In the genomic region with DNA sequence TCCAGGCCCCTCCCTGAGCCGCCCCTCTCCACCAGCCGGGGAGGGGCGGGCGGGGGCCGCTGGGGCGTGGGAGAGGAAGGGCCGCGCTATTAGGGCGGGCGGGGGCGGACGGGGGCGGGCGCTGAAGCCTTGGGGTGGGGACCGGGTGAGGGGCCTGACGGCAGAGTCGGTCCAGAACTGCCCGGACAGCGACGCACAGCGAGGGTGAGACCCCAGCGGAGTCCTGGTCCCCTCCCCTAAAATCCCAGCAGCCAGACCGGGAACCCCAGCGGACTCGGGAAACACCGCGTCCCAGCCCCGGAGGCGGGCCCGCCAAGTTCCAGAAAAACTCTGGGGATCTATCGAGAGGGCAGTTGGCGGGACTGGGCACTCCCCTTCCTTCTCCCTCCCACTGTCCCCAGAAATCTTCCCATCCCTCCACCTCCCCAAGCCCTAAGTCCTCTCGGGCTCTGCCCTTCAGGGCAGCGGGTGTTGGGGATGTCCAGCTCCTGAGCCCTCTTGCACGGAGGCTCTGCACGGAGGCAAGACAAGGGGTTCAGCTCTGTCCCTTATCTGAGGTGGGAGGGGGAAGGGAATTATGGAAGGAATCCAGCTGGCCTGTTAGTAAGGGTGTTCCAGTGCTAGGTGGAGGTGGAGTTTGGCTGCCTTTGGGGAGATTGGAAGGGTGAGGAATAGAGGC, we compare ENCODE assay signal across 7 cellular contexts. TPM values are rescaled to one million over a fixed set of nuclear protein-coding genes. Genes with fewer than 3 reads are reported as not detected.
A peak's percentile ranks its signal among the peaks of the same experiment; 100 is the strongest.
DNase-seq lines count a peak whose midpoint lies in the region; ATAC-seq, FAIRE-seq and TF ChIP-seq lines count a peak whose summit lies in the region.

A gene with protein sequence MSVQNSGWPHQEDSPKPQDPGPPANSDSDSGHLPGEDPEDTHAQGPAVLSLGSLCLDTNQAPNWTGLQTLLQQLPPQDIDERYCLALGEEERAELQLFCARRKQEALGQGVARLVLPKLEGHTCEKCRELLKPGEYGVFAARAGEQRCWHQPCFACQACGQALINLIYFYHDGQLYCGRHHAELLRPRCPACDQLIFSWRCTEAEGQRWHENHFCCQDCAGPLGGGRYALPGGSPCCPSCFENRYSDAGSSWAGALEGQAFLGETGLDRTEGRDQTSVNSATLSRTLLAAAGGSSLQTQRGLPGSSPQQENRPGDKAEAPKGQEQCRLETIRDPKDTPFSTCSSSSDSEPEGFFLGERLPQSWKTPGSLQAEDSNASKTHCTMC (plus strand): TSS at position 160 of the 679 bp plus-strand sequence. CDS start 2,692 bp downstream, outside the sequence.

- no TSS peak for BruUV-seq in K562 (replicated peaks; lab: Mats Ljungman, UMichigan)

- peak within 1 kb of the TSS; percentile 67 to 91 for H3K9ac ChIP-seq in K562 (ENCODE audit: insufficient read depth in 1 of 2, low read depth in 2 of 2, low read length in 2 of 2)
- H3K9ac ChIP-seq in iPS-20b (ENCODE audit: low read depth, low read length), result peak within 1 kb of the TSS; percentile 62; the same call in 1 of the 2 replicates
- peak within 1 kb of the TSS; percentile 70 to 83 (median 71) for H3K9ac ChIP-seq in skeletal muscle tissue (ENCODE audit: low read depth in 1 of 3, low read length in 3 of 3)

- WGBS in K562 (ENCODE audit: insufficient coverage, low coverage, missing lambda C conversion rate), result 0% methylated on average over 10 of the region's 36 CpGs

- H2AFZ ChIP-seq in K562 (ENCODE audit: low read depth, low read length), result peak within 1 kb of the TSS; percentile 90

- H3K9me1 ChIP-seq in K562 (ENCODE audit: control insufficient read depth, insufficient read depth, low read length), result no peaks in the 10 kb centered on the region

- H3K27me3 ChIP-seq in K562 (ENCODE audit: control insufficient read depth in 2 of 2, insufficient read depth in 2 of 2, low read length in 2 of 2) (no peaks in the 10 kb centered on the region), iPS-20b (ENCODE audit: insufficient read depth, low read length) (peaks cover 48% of the 10 kb centered on the region), skeletal muscle tissue (ENCODE audit: control insufficient read depth in 3 of 3, insufficient read depth in 3 of 3, low read length in 3 of 3) (no peaks in the 10 kb centered on the region)

- no peak for TF ChIP-seq POLR2A in K562 (conservative IDR thresholded peaks at IDR 0.05)
- TF ChIP-seq POLR2A in GM12892 (IDR thresholded peaks at IDR 0.05; ENCODE audit: low read depth, low read length), result no peak

- FAIRE-seq in K562 (lab: Jason Lieb, UNC), result peak; percentile 86
- FAIRE-seq in GM12892 (lab: Jason Lieb, UNC), result no peak

- 0 out of 3 replicates have a peak, but pooled peaks cover 3% of the 10 kb centered on the region for H3K36me3 ChIP-seq in K562 (ENCODE audit: control insufficient read depth, insufficient read depth, low read length)
- H3K36me3 ChIP-seq in iPS-20b (ENCODE audit: insufficient read depth, low read depth, low read length), result 0 out of 2 replicates have a peak, but pooled peaks cover 7% of the 10 kb centered on the region
- H3K36me3 ChIP-seq in skeletal muscle tissue (ENCODE audit: control insufficient read depth in 3 of 3, insufficient read depth in 3 of 3, low read length in 3 of 3), result peaks cover 6 to 18% (median 8%) of the 10 kb centered on the region in 3 donors

- H3K9me3 ChIP-seq in K562 (replicated peaks; ENCODE audit: control insufficient read depth, insufficient read depth, low read depth, low read length) (no peaks in the 10 kb centered on the region), iPS-20b (ENCODE audit: insufficient read depth, low read depth, low read length) (no peaks in the 10 kb centered on the region), skeletal muscle tissue (ENCODE audit: control insufficient read depth in 3 of 3, low read length in 3 of 3) (no peaks in the 10 kb centered on the region)

- ATAC-seq in K562, result peak; percentile 65

- DNase-seq in GM03348 (ENCODE audit: low spot score) (peak; percentile 38), LoVo (ENCODE audit: low spot score) (peak; percentile 18), K562 (ENCODE audit: extremely low read depth in 1 of 4, low spot score in 3 of 4) (peak; percentile 76 to 84 (median 80)), GM10266 (ENCODE audit: extremely low spot score) (no peak), GM12892 (ENCODE audit: insufficient read length) (no peak)

- H3K4me3 ChIP-seq in K562 (peak within 1 kb of the TSS; percentile 69), iPS-20b (ENCODE audit: low read length) (peak within 1 kb of the TSS; percentile 86), skeletal muscle tissue (ENCODE audit: low read length in 3 of 3) (peak within 1 kb of the TSS; percentile 78 to 83 (median 81))

- TF ChIP-seq RAD21 in K562 (CRISPR knock-in tag; conservative IDR thresholded peaks at IDR 0.05 in 1 of 2, IDR thresholded peaks at IDR 0.05 in 1 of 2), result no peak

- in situ Hi-C loops in K562 (cut with MboI), result loop anchor here (10.0 kb wide), 1 partner anchor 444 kb away; no protein-coding TSS in a partner anchor

- intact Hi-C loops in K562 (cut with micrococcal nuclease), result loop anchor here (1.0 to 5.0 kb wide), 4 partner anchors 264 to 1097 kb away; partner anchors contain the start of genes MRPS10 and RPL7L1

- H3K4me2 ChIP-seq in K562 (ENCODE audit: insufficient read depth, low read length), result peak within 1 kb of the TSS; percentile 92

- no peak for TF ChIP-seq EP300 in K562 (IDR thresholded peaks at IDR 0.05; ENCODE audit: low read length)

- TF ChIP-seq CTCF in K562 (IDR thresholded peaks at IDR 0.05 in 2 of 3, conservative IDR thresholded peaks at IDR 0.05 in 1 of 3; ENCODE audit: insufficient read depth in 2 of 3, low read depth in 1 of 3, low read length in 3 of 3), result no peak
- TF ChIP-seq CTCF in GM10266 (IDR thresholded peaks at IDR 0.05; ENCODE audit: control insufficient read depth, insufficient read depth, low read depth, missing control alignments), result no peak

- CTCF ChIA-PET in K562 (lab: Yijun Ruan, JAX; ENCODE audit: low intra/inter-chr PET ratio), result interaction anchor here (0.7 to 4.3 kb wide), 8 partner anchors 45 to 538 kb away, joined by 3 to 50 read pairs (median 6); partner anchors contain the start of gene TFEB

- peak within 1 kb of the TSS; percentile 51; the same call in 2 of the 3 replicates for H3K27ac ChIP-seq in K562 (ENCODE audit: extremely low read depth, low read depth, low read length)
- no peak within 1 kb of the TSS for H3K27ac ChIP-seq in iPS-20b (ENCODE audit: low read length)
- H3K27ac ChIP-seq in skeletal muscle tissue (ENCODE audit: low read depth, low read length), result peak within 1 kb of the TSS; percentile 42

- peaks cover 25 to 31% of the 10 kb centered on the region in 2 experiments for H3K4me1 ChIP-seq in K562 (replicated peaks in 1 of 2; ENCODE audit: control insufficient read depth in 2 of 2, insufficient read depth in 2 of 2, low read length in 2 of 2)
- H3K4me1 ChIP-seq in iPS-20b (ENCODE audit: insufficient read depth, low read length), result peaks cover 14% of the 10 kb centered on the region; the same call in 1 of the 2 replicates
- peaks cover 29 to 42% (median 30%) of the 10 kb centered on the region in 3 donors for H3K4me1 ChIP-seq in skeletal muscle tissue (ENCODE audit: control insufficient read depth in 3 of 3, insufficient read depth in 3 of 3, low read length in 3 of 3)

- POLR2A ChIA-PET in K562 (lab: Yijun Ruan, JAX), result interaction anchor here (0.6 to 1.0 kb wide), 3 partner anchors 155 to 262 kb away, joined by 3 to 5 read pairs (median 3); no protein-coding TSS in a partner anchor

- no peaks in the 10 kb centered on the region; the same call in 1 of the 2 replicates for H4K20me1 ChIP-seq in K562 (replicated peaks; ENCODE audit: control insufficient read depth, insufficient read depth, low read length)

- H3K79me2 ChIP-seq in K562 (ENCODE audit: control insufficient read depth, insufficient read depth, low read length), result peaks cover 6% of the 10 kb centered on the region; the same call in 1 of the 3 replicates

TF ChIP-seq in K562, 482 proteins besides CTCF, POLR2A, EP300 and RAD21 (continues in another document):
- TF ChIP-seq, protein P1, sequence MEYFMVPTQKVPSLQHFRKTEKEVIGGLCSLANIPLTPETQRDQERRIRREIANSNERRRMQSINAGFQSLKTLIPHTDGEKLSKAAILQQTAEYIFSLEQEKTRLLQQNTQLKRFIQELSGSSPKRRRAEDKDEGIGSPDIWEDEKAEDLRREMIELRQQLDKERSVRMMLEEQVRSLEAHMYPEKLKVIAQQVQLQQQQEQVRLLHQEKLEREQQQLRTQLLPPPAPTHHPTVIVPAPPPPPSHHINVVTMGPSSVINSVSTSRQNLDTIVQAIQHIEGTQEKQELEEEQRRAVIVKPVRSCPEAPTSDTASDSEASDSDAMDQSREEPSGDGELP (CRISPR knock-in tag; IDR thresholded peaks at IDR 0.05; ENCODE audit: borderline replicate concordance), result peak; percentile 65; the same call in 1 of the 2 replicates
- TF ChIP-seq POLR2G (IDR thresholded peaks at IDR 0.05; ENCODE audit: low read depth, low read length), result 0 out of 2 replicates have a peak, but pooled peaks have one; percentile 38
- TF ChIP-seq MTA1 (IDR thresholded peaks at IDR 0.05; ENCODE audit: borderline replicate concordance), result 0 out of 2 replicates have a peak, but pooled peaks have one; percentile 50
- 0 out of 2 replicates have a peak, but pooled peaks have one; percentile 11 for TF ChIP-seq ZEB2 (IDR thresholded peaks at IDR 0.05)
- TF ChIP-seq DMBX1 (CRISPR knock-in tag; IDR thresholded peaks at IDR 0.05; ENCODE audit: borderline replicate concordance), result no peak
- TF ChIP-seq NR2C2 (CRISPR knock-in tag; IDR thresholded peaks at IDR 0.05), result 0 out of 2 replicates have a peak, but pooled peaks have one; percentile 18
- no peak for TF ChIP-seq NR2C2 (tag; IDR thresholded peaks at IDR 0.05)

RNA-seq across cellular contexts. Expression of the gene that starts here (rescaled TPM):
- total RNA-seq in K562 (2011; cell fraction: chromatin; rRNA removed; ENCODE audit: low replicate concordance), result 6.0 and 13.5 TPM in 2 replicates
- total RNA-seq in K562 (2011; cell fraction: nucleolus; rRNA removed), result 5.4 and 6.8 TPM in 2 replicates
- 4.6 and 6.0 TPM in 2 replicates for total RNA-seq in K562 (2011; cell fraction: nucleoplasm; rRNA removed)
- 1.3 TPM in 1 of 2 replicates, not detected in the other for total RNA-seq in K562 (2014; rRNA removed)
- not detected in 2 replicates for total RNA-seq in K562 (2014; rRNA removed; fragmentation: Illumina TruSeq; extraction: Trizol)
- total RNA-seq in K562 (2015; rRNA removed; fragmentation: Illumina TruSeq; extraction: Trizol), result not detected in 2 replicates
- total RNA-seq in K562 (2021), result 0.20 and 0.87 TPM in 2 replicates
- polyA plus RNA-seq in K562 (2011; rRNA removed), result 0.32 and 0.54 TPM in 2 replicates
- polyA plus RNA-seq in K562 (2011; cell fraction: cytosol; rRNA removed), result 0.07 and 0.19 TPM in 2 replicates
- 12.6 and 13.9 TPM in 2 replicates for polyA plus RNA-seq in K562 (2011; cell fraction: nucleus; rRNA removed)
- 1.9 and 2.0 TPM in 2 replicates for polyA plus RNA-seq in K562 (2012)
- polyA plus RNA-seq in K562 (2014; fragmentation: Illumina TruSeq; extraction: Trizol), result not detected in 2 replicates
- polyA plus RNA-seq in K562 (2014; fragmentation: Nextera tagmentation; extraction: Ambion mirVana), result not detected
- 0.27 and 1.7 TPM in 2 replicates for polyA plus RNA-seq in K562 (2014; rRNA removed)
- polyA minus RNA-seq in K562 (2011; rRNA and poly(A)+ RNA removed), result 0.56 TPM in 1 of 2 replicates, not detected in the other
- polyA minus RNA-seq in K562 (2011; cell fraction: cytosol; rRNA and poly(A)+ RNA removed), result not detected in 2 replicates
- polyA minus RNA-seq in K562 (2011; cell fraction: nucleus; rRNA and poly(A)+ RNA removed), result 3.9 and 7.4 TPM in 2 replicates
- total RNA-seq in skeletal muscle tissue, result 2.6 TPM
- polyA plus RNA-seq in GM12892 (2012; ENCODE audit: missing spikeins), result not detected

Comparison
In these comparisons a context has a peak if more than half of its experiments do, and no peak if none do; other contexts are left out.
1. DNase-seq: peak in GM03348 (single experiment), LoVo (single experiment) and K562 (4 of 4); none in GM10266 (single experiment) and GM12892 (single experiment).
2. Peak in every context shown above with its lines, with median percentiles within 50 percentile points of each other: H3K4me3 ChIP-seq and H3K9ac ChIP-seq.